8 cellular contexts compared by ENCODE assay signal in genomic region chr5:37738057-37738691, GRCh38.
DNase-seq lines count a peak whose midpoint lies in the region; ATAC-seq and TF ChIP-seq lines count a peak whose summit lies in the region.

No MANE protein-coding gene starts in this region.

- H3K4me3 ChIP-seq in A673 (ENCODE audit: low read depth, low read length, poor library complexity, severe bottlenecking) (no peak overlapping the region), brain microvascular endothelial cell (ENCODE audit: low read depth, low read length) (no peak overlapping the region), HAP-1 (no peak overlapping the region)

- in situ Hi-C loops in brain microvascular endothelial cell (cut with HindIII; ENCODE audit: low pct_ligation_motif_present, low sequenced_read_pairs) = no loop called here
- in situ Hi-C loops in HAP-1 (cut with MboI; ENCODE audit: low sequenced_read_pairs) = no loop called here

- intact Hi-C loops in A673 (cut with micrococcal nuclease; ENCODE audit: unreplicated experiment) = no loop called here

- H3K27ac ChIP-seq in A673 (ENCODE audit: low read depth, low read length, poor library complexity, severe bottlenecking) (peak overlapping the region; percentile 6), brain microvascular endothelial cell (peak overlapping the region; percentile 74)

- CTCF ChIA-PET in A673 (lab: Charles Lee) = no interaction called here

- no TSS peak for BruUV-seq in A673 (replicated peaks; lab: Mats Ljungman, UMichigan)

- DNase-seq in A673 (ENCODE audit: low spot score) = peak; percentile 86
- peak; percentile 53 for DNase-seq in NCI-H2171 treated with DMSO at 0.1 percent for 48 hours (lab: John Stamatoyannopoulos, UW)
- DNase-seq in brain microvascular endothelial cell = peak; percentile 93
- DNase-seq in omental fat pad (ENCODE audit: low spot score) = no peak
- DNase-seq in HAP-1 (ENCODE audit: low spot score in 2 of 2) = no peak
- DNase-seq in ureter (ENCODE audit: low spot score) = no peak

- H3K4me1 ChIP-seq in A673 (ENCODE audit: insufficient read depth, low read length, poor library complexity, severe bottlenecking) (peaks cover 48% of the 10 kb centered on the region), HAP-1 (no peaks in the 10 kb centered on the region)

- H3K27me3 ChIP-seq in A673 (replicated peaks; ENCODE audit: insufficient read depth, low read depth, low read length, poor library complexity) (no peaks in the 10 kb centered on the region), brain microvascular endothelial cell (replicated peaks) (no peaks in the 10 kb centered on the region), HAP-1 (ENCODE audit: low read depth) (no peaks in the 10 kb centered on the region)

- POLR2A ChIA-PET in A673 (lab: Charles Lee; ENCODE audit: low non-redundant PET) = interaction anchor here (0.6 kb wide), 1 partner anchor 13 kb away, joined by 3 read pairs; no protein-coding TSS in a partner anchor

- no peak for TF ChIP-seq CTCF in A673 (conservative IDR thresholded peaks at IDR 0.05; ENCODE audit: low read depth, low read length)
- no peak for TF ChIP-seq CTCF in brain microvascular endothelial cell (IDR thresholded peaks at IDR 0.05; ENCODE audit: low read depth, low read length, missing control alignments)
- no peak for TF ChIP-seq CTCF in omental fat pad (IDR thresholded peaks at IDR 0.05)

- ATAC-seq in GM18508 (IDR thresholded peaks at IDR 0.05; ENCODE audit: insufficient read depth, unreplicated experiment) (peak; percentile 71), HG02943 (IDR thresholded peaks at IDR 0.05; ENCODE audit: low read depth, unreplicated experiment) (peak; percentile 65), omental fat pad (ENCODE audit: low FRiP score) (peak; percentile 36)

- H3K36me3 ChIP-seq in A673 (ENCODE audit: insufficient read depth, low read length, poor library complexity, severe bottlenecking) = peaks cover 15% of the 10 kb centered on the region
- no peaks in the 10 kb centered on the region for H3K36me3 ChIP-seq in brain microvascular endothelial cell (replicated peaks)
- no peaks in the 10 kb centered on the region for H3K36me3 ChIP-seq in HAP-1 (replicated peaks)

- H3K9me3 ChIP-seq in A673 (ENCODE audit: low read depth, low read length, poor library complexity, severe bottlenecking) (no peaks in the 10 kb centered on the region), HAP-1 (no peaks in the 10 kb centered on the region)

Comparison
In these comparisons a context has a peak if more than half of its experiments do, and no peak if none do; other contexts are left out.
1. DNase-seq: peak in A673 (single experiment), NCI-H2171 treated with DMSO at 0.1 percent for 48 hours (single experiment) and brain microvascular endothelial cell (single experiment); none in omental fat pad (single experiment), HAP-1 (0 of 2) and ureter (single experiment).
2. Peak in every context shown above with its lines, with median percentiles within 50 percentile points of each other: ATAC-seq.